In genomic region chr2:44362207-44363015, GRCh38 we compare ENCODE assay signal across 1 cellular context.
TF ChIP-seq lines count a peak whose summit lies in the region.

No MANE protein-coding gene starts in this region.

TF ChIP-seq in GM12878, 131 proteins besides CTCF, POLR2A, EP300 and RAD21:
- TF ChIP-seq, protein P1, sequence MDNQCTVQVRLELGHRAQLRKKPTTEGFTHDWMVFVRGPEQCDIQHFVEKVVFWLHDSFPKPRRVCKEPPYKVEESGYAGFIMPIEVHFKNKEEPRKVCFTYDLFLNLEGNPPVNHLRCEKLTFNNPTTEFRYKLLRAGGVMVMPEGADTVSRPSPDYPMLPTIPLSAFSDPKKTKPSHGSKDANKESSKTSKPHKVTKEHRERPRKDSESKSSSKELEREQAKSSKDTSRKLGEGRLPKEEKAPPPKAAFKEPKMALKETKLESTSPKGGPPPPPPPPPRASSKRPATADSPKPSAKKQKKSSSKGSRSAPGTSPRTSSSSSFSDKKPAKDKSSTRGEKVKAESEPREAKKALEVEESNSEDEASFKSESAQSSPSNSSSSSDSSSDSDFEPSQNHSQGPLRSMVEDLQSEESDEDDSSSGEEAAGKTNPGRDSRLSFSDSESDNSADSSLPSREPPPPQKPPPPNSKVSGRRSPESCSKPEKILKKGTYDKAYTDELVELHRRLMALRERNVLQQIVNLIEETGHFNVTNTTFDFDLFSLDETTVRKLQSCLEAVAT (IDR thresholded peaks at IDR 0.05) = peak; percentile 72; the same call in 1 of the 2 replicates
- TF ChIP-seq SMAD5 (IDR thresholded peaks at IDR 0.05; ENCODE audit: low read depth) = no peak
- peak; percentile 40; the same call in 1 of the 2 replicates for TF ChIP-seq NKRF (conservative IDR thresholded peaks at IDR 0.05)
- no peak for TF ChIP-seq CREB1 (IDR thresholded peaks at IDR 0.05; ENCODE audit: low read depth)
- TF ChIP-seq, protein P2, sequence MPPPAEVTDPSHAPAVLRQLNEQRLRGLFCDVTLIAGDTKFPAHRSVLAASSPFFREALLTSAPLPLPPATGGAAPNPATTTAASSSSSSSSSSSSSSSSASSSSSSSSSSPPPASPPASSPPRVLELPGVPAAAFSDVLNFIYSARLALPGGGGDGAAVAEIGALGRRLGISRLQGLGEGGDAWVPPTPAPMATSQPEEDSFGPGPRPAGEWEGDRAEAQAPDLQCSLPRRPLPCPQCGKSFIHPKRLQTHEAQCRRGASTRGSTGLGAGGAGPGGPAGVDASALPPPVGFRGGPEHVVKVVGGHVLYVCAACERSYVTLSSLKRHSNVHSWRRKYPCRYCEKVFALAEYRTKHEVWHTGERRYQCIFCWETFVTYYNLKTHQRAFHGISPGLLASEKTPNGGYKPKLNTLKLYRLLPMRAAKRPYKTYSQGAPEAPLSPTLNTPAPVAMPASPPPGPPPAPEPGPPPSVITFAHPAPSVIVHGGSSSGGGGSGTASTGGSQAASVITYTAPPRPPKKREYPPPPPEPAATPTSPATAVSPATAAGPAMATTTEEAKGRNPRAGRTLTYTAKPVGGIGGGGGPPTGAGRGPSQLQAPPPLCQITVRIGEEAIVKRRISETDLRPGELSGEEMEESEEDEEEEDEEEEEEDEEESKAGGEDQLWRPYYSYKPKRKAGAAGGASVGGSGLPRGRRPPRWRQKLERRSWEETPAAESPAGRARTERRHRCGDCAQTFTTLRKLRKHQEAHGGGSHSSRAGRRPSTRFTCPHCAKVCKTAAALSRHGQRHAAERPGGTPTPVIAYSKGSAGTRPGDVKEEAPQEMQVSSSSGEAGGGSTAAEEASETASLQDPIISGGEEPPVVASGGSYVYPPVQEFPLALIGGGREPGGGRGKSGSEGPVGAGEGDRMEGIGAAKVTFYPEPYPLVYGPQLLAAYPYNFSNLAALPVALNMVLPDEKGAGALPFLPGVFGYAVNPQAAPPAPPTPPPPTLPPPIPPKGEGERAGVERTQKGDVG (CRISPR knock-in tag; IDR thresholded peaks at IDR 0.05) = no peak
- peak in 1 of 2 experiments; percentile 24; a peak in 1 of 4 replicates for TF ChIP-seq BHLHE40 (IDR thresholded peaks at IDR 0.05; ENCODE audit: borderline replicate concordance in 1 of 2, low read depth in 2 of 2, low read length in 1 of 2)
- TF ChIP-seq YBX1 (IDR thresholded peaks at IDR 0.05) = no peak
- TF ChIP-seq, protein P3, sequence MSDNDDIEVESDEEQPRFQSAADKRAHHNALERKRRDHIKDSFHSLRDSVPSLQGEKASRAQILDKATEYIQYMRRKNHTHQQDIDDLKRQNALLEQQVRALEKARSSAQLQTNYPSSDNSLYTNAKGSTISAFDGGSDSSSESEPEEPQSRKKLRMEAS (IDR thresholded peaks at IDR 0.05; ENCODE audit: low read depth, low read length) = 0 out of 2 replicates have a peak, but pooled peaks have one; percentile 41
- TF ChIP-seq ASH2L (IDR thresholded peaks at IDR 0.05; ENCODE audit: borderline replicate concordance, low read depth) = no peak
- TF ChIP-seq PKNOX1 (IDR thresholded peaks at IDR 0.05) = peak; percentile 24; the same call in 1 of the 2 replicates
- TF ChIP-seq CHD1 (IDR thresholded peaks at IDR 0.05; ENCODE audit: low read depth, low read length) = 0 out of 2 replicates have a peak, but pooled peaks have one; percentile 55
- TF ChIP-seq MXI1 (IDR thresholded peaks at IDR 0.05; ENCODE audit: low read depth, low read length) = peak; percentile 45; the same call in 1 of the 2 replicates
